In the genomic region with DNA sequence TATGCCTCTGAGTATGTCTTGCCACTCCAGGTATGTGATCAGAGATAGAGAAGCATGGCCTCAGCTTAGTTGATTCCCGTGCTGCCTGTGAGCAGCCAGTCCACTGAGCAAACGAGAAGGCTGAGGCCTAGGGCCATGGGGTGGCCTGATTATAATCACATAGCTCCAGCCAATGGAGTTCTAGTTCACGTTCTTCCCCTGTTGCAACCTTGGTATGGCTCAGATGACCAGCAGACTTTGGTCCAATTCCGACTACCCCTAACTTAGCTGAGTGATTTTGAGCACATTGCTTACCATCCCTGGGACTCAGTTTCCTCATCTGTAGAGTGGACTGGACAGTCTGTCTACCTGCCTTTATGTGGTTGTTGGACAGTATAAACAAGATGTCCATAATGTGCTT, we compare ENCODE assay signal across 1 cellular context.
A peak's percentile ranks its signal among the peaks of the same experiment; 100 is the strongest.
TF ChIP-seq lines count a peak whose summit lies in the region.

No MANE protein-coding gene starts in this region.

TF ChIP-seq in K562, 482 proteins besides CTCF, POLR2A, EP300 and RAD21 (continued from another document):
- TF ChIP-seq, protein P1, sequence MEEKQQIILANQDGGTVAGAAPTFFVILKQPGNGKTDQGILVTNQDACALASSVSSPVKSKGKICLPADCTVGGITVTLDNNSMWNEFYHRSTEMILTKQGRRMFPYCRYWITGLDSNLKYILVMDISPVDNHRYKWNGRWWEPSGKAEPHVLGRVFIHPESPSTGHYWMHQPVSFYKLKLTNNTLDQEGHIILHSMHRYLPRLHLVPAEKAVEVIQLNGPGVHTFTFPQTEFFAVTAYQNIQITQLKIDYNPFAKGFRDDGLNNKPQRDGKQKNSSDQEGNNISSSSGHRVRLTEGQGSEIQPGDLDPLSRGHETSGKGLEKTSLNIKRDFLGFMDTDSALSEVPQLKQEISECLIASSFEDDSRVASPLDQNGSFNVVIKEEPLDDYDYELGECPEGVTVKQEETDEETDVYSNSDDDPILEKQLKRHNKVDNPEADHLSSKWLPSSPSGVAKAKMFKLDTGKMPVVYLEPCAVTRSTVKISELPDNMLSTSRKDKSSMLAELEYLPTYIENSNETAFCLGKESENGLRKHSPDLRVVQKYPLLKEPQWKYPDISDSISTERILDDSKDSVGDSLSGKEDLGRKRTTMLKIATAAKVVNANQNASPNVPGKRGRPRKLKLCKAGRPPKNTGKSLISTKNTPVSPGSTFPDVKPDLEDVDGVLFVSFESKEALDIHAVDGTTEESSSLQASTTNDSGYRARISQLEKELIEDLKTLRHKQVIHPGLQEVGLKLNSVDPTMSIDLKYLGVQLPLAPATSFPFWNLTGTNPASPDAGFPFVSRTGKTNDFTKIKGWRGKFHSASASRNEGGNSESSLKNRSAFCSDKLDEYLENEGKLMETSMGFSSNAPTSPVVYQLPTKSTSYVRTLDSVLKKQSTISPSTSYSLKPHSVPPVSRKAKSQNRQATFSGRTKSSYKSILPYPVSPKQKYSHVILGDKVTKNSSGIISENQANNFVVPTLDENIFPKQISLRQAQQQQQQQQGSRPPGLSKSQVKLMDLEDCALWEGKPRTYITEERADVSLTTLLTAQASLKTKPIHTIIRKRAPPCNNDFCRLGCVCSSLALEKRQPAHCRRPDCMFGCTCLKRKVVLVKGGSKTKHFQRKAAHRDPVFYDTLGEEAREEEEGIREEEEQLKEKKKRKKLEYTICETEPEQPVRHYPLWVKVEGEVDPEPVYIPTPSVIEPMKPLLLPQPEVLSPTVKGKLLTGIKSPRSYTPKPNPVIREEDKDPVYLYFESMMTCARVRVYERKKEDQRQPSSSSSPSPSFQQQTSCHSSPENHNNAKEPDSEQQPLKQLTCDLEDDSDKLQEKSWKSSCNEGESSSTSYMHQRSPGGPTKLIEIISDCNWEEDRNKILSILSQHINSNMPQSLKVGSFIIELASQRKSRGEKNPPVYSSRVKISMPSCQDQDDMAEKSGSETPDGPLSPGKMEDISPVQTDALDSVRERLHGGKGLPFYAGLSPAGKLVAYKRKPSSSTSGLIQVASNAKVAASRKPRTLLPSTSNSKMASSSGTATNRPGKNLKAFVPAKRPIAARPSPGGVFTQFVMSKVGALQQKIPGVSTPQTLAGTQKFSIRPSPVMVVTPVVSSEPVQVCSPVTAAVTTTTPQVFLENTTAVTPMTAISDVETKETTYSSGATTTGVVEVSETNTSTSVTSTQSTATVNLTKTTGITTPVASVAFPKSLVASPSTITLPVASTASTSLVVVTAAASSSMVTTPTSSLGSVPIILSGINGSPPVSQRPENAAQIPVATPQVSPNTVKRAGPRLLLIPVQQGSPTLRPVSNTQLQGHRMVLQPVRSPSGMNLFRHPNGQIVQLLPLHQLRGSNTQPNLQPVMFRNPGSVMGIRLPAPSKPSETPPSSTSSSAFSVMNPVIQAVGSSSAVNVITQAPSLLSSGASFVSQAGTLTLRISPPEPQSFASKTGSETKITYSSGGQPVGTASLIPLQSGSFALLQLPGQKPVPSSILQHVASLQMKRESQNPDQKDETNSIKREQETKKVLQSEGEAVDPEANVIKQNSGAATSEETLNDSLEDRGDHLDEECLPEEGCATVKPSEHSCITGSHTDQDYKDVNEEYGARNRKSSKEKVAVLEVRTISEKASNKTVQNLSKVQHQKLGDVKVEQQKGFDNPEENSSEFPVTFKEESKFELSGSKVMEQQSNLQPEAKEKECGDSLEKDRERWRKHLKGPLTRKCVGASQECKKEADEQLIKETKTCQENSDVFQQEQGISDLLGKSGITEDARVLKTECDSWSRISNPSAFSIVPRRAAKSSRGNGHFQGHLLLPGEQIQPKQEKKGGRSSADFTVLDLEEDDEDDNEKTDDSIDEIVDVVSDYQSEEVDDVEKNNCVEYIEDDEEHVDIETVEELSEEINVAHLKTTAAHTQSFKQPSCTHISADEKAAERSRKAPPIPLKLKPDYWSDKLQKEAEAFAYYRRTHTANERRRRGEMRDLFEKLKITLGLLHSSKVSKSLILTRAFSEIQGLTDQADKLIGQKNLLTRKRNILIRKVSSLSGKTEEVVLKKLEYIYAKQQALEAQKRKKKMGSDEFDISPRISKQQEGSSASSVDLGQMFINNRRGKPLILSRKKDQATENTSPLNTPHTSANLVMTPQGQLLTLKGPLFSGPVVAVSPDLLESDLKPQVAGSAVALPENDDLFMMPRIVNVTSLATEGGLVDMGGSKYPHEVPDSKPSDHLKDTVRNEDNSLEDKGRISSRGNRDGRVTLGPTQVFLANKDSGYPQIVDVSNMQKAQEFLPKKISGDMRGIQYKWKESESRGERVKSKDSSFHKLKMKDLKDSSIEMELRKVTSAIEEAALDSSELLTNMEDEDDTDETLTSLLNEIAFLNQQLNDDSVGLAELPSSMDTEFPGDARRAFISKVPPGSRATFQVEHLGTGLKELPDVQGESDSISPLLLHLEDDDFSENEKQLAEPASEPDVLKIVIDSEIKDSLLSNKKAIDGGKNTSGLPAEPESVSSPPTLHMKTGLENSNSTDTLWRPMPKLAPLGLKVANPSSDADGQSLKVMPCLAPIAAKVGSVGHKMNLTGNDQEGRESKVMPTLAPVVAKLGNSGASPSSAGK (IDR thresholded peaks at IDR 0.05): no peak
- TF ChIP-seq SMAD4 (CRISPR knock-in tag; conservative IDR thresholded peaks at IDR 0.05) (no peak), ZNF668 (CRISPR knock-in tag; IDR thresholded peaks at IDR 0.05) (no peak), SRSF1 (IDR thresholded peaks at IDR 0.05; ENCODE audit: low read depth, low read length) (no peak), FOXO4 (CRISPR knock-in tag; IDR thresholded peaks at IDR 0.05) (no peak), NR2C2 (CRISPR knock-in tag; IDR thresholded peaks at IDR 0.05) (no peak), NR2C2 (tag; IDR thresholded peaks at IDR 0.05) (0 out of 2 replicates have a peak, but pooled peaks have one; percentile 38), SMARCA5 (IDR thresholded peaks at IDR 0.05) (0 out of 2 replicates have a peak, but pooled peaks have one; percentile 29), ZNF347 (CRISPR knock-in tag; IDR thresholded peaks at IDR 0.05; ENCODE audit: low read depth) (no peak), NCOA6 (IDR thresholded peaks at IDR 0.05) (no peak), ZNF77 (CRISPR knock-in tag; IDR thresholded peaks at IDR 0.05) (no peak), ARNT (IDR thresholded peaks at IDR 0.05) (no peak), BRD9 (IDR thresholded peaks at IDR 0.05; ENCODE audit: low read depth, partially characterized antibody) (no peak), GTF3C2 (IDR thresholded peaks at IDR 0.05; ENCODE audit: borderline replicate concordance, extremely low read depth, insufficient read length) (no peak), POLR3G (IDR thresholded peaks at IDR 0.05; ENCODE audit: extremely low read depth, insufficient read length, insufficient replicate concordance) (no peak), RBM25 (IDR thresholded peaks at IDR 0.05; ENCODE audit: low read depth, low read length, severe bottlenecking) (peak; percentile 85), E2F6 (IDR thresholded peaks at IDR 0.05; ENCODE audit: borderline replicate concordance in 1 of 2, extremely low read depth in 1 of 2, insufficient read depth in 1 of 2, insufficient read length in 1 of 2, low read depth in 1 of 2, low read length in 1 of 2, poor library complexity in 1 of 2, severe bottlenecking in 1 of 2) (no peak), RBBP5 (IDR thresholded peaks at IDR 0.05; ENCODE audit: borderline replicate concordance, insufficient read depth, low read length, poor library complexity, severe bottlenecking) (peak; percentile 10), OTX1 (CRISPR knock-in tag; IDR thresholded peaks at IDR 0.05) (no peak), HLTF (IDR thresholded peaks at IDR 0.05) (no peak), GATA2 (CRISPR knock-in tag; IDR thresholded peaks at IDR 0.05) (peak; percentile 70), MBD2 (IDR thresholded peaks at IDR 0.05; ENCODE audit: borderline replicate concordance, low read depth) (no peak), POLR3A (IDR thresholded peaks at IDR 0.05; ENCODE audit: borderline replicate concordance, extremely low read depth, insufficient read depth, insufficient read length) (no peak), CEBPB (tag; IDR thresholded peaks at IDR 0.05) (peak; percentile 74), GABPB2 (CRISPR knock-in tag; conservative IDR thresholded peaks at IDR 0.05) (no peak), ZNF133 (CRISPR knock-in tag; IDR thresholded peaks at IDR 0.05) (no peak), FOXK2 (conservative IDR thresholded peaks at IDR 0.05 in 1 of 2, IDR thresholded peaks at IDR 0.05 in 1 of 2; ENCODE audit: low read depth in 2 of 2) (0 out of 4 replicates have a peak, but pooled peaks of 1 of the 2 experiments have one; percentile 33), ZNF79 (CRISPR knock-in tag; IDR thresholded peaks at IDR 0.05; ENCODE audit: low read depth) (no peak), POLR2AphosphoS5 (IDR thresholded peaks at IDR 0.05; ENCODE audit: control insufficient read depth, insufficient read depth, low read depth, low read length) (no peak), ZSCAN29 (IDR thresholded peaks at IDR 0.05) (no peak), KDM1A (IDR thresholded peaks at IDR 0.05) (peak in 1 of 2 experiments; percentile 30; a peak in 1 of 4 replicates), HMG20A (CRISPR knock-in tag; conservative IDR thresholded peaks at IDR 0.05) (no peak), FUS (optimal IDR thresholded peaks at IDR 0.05; ENCODE audit: low read depth, low read length) (no peak)
- TF ChIP-seq, protein P2, sequence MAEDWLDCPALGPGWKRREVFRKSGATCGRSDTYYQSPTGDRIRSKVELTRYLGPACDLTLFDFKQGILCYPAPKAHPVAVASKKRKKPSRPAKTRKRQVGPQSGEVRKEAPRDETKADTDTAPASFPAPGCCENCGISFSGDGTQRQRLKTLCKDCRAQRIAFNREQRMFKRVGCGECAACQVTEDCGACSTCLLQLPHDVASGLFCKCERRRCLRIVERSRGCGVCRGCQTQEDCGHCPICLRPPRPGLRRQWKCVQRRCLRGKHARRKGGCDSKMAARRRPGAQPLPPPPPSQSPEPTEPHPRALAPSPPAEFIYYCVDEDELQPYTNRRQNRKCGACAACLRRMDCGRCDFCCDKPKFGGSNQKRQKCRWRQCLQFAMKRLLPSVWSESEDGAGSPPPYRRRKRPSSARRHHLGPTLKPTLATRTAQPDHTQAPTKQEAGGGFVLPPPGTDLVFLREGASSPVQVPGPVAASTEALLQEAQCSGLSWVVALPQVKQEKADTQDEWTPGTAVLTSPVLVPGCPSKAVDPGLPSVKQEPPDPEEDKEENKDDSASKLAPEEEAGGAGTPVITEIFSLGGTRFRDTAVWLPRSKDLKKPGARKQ (CRISPR knock-in tag; IDR thresholded peaks at IDR 0.05): no peak
- TF ChIP-seq, protein P3, sequence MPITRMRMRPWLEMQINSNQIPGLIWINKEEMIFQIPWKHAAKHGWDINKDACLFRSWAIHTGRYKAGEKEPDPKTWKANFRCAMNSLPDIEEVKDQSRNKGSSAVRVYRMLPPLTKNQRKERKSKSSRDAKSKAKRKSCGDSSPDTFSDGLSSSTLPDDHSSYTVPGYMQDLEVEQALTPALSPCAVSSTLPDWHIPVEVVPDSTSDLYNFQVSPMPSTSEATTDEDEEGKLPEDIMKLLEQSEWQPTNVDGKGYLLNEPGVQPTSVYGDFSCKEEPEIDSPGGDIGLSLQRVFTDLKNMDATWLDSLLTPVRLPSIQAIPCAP (CRISPR knock-in tag; IDR thresholded peaks at IDR 0.05; ENCODE audit: borderline replicate concordance): no peak
